ENCODE assay signal across 8 cellular contexts in the genomic region with DNA sequence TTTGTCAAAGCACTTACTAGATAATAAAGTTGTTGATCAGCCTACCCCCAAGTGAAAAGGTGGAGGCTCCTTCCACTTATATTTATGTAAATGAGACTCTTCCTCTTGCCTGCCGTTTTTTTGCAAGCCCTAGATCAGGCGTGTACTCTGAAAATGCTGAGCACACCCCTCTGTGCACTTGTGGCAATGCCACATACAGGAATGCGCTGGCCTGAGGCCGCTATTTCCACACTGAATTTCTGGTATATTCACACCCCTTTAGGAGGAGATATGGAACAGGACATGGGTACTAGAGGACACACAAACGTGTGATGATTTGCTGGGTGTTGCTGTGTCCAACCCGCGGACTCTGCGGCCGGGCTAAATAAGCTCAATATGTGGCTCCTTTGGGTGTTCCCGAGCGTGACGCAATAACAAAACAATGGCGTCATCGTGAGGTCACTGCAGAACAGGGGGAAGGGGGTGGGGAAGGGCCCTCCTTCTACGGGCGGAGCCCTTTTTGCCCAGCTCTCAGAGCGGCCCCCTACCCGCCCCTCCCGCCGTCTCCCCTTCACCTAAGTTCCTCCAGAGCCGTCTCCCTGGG. TPM values are rescaled to one million over a fixed set of nuclear protein-coding genes. Genes with fewer than 3 reads are reported as not detected.
DNase-seq lines count a peak whose midpoint lies in the region; ATAC-seq and TF ChIP-seq lines count a peak whose summit lies in the region.

No MANE protein-coding gene starts in this region.

- H3K4me2 ChIP-seq in mammary epithelial cell (ENCODE audit: insufficient read depth, low read depth, low read length) = peak overlapping the region; percentile 72

- H3K27ac ChIP-seq in CD8-positive, alpha-beta T cell (ENCODE audit: low read depth, low read length) = peak overlapping the region; percentile 84
- H3K27ac ChIP-seq in mammary epithelial cell (ENCODE audit: insufficient read depth, low read depth, low read length) = peak overlapping the region; percentile 89

- in situ Hi-C loops in mammary epithelial cell (cut with MboI; ENCODE audit: low sequenced_read_pairs in 2 of 2) = no loop called here

- H2AFZ ChIP-seq in mammary epithelial cell (ENCODE audit: low read depth, low read length) = peak overlapping the region; percentile 69

- CTCF ChIA-PET in CD8-positive, alpha-beta T cell (lab: Charles Lee) = interaction anchor here (0.6 to 2.2 kb wide), 7 partner anchors 12 to 161 kb away, joined by 3 to 10 read pairs (median 4); a partner anchor contains a TSS
- CTCF ChIA-PET in mammary epithelial cell (lab: Charles Lee; ENCODE audit: low non-redundant PET) = no interaction called here

- H3K9me3 Mint-ChIP-seq in CD8-positive, alpha-beta T cell = no peaks in the 10 kb centered on the region

- no peaks in the 10 kb centered on the region for H4K20me1 ChIP-seq in mammary epithelial cell (ENCODE audit: insufficient read depth, low read length)

- dilution Hi-C loops in mammary epithelial cell (cut with HindIII; ENCODE audit: low sequenced_read_pairs) = no loop called here

- peak overlapping the region; percentile 93 for H3K27ac Mint-ChIP-seq in CD8-positive, alpha-beta T cell

- peaks cover 46% of the 10 kb centered on the region for H3K4me1 ChIP-seq in CD8-positive, alpha-beta T cell (ENCODE audit: insufficient read depth, low read length)
- peaks cover 9% of the 10 kb centered on the region for H3K4me1 ChIP-seq in mammary epithelial cell (ENCODE audit: insufficient read depth, low read length)

- H3K4me3 ChIP-seq in CD8-positive, alpha-beta T cell (ENCODE audit: low read depth, low read length) = peak overlapping the region; percentile 62
- peak overlapping the region; percentile 57 to 76 (median 60) for H3K4me3 ChIP-seq in mammary epithelial cell (replicated peaks in 1 of 3; ENCODE audit: insufficient read depth in 1 of 3, low read depth in 2 of 3, low read length in 3 of 3)

- TSS peak; percentile 65 for BruUV-seq in mammary epithelial cell (replicated peaks; lab: Mats Ljungman, UMichigan)

- peak; percentile 45 for ATAC-seq in CD8-positive, alpha-beta T cell
- peak; percentile 35 for ATAC-seq in GM19351 (IDR thresholded peaks at IDR 0.05; ENCODE audit: unreplicated experiment)
- ATAC-seq in HG03378 (IDR thresholded peaks at IDR 0.05; ENCODE audit: unreplicated experiment) = peak; percentile 20
- ATAC-seq in left lobe of liver = peak; percentile 56

- H3K4me1 Mint-ChIP-seq in CD8-positive, alpha-beta T cell (ENCODE audit: low read depth) = peaks cover 59% of the 10 kb centered on the region

- H3K9me3 ChIP-seq in CD8-positive, alpha-beta T cell (ENCODE audit: low read length) = no peaks in the 10 kb centered on the region
- no peaks in the 10 kb centered on the region for H3K9me3 ChIP-seq in mammary epithelial cell (replicated peaks; ENCODE audit: insufficient read depth, low read length)

- peaks cover 54% of the 10 kb centered on the region for H3K36me3 Mint-ChIP-seq in CD8-positive, alpha-beta T cell

- H3K27me3 ChIP-seq in CD8-positive, alpha-beta T cell (ENCODE audit: insufficient read depth, low read length) = no peaks in the 10 kb centered on the region
- H3K27me3 ChIP-seq in mammary epithelial cell (ENCODE audit: insufficient read depth, low read length) = peaks cover 3% of the 10 kb centered on the region

- peaks cover 8% of the 10 kb centered on the region for H3K79me2 ChIP-seq in mammary epithelial cell (ENCODE audit: insufficient read depth, low read length)

- intact Hi-C loops in CD8-positive, alpha-beta T cell (cut with DNase I, micrococcal nuclease) = loop anchor here (1.0 to 5.0 kb wide), 7 partner anchors 8 to 1617 kb away; a partner anchor contains a TSS
- intact Hi-C loops in mammary epithelial cell (cut with micrococcal nuclease) = no loop called here

- 5% methylated on average over 12 of the region's 21 CpGs for whole genome bisulfite sequencing in mammary epithelial cell (ENCODE audit: low coverage, missing lambda C conversion rate)

- H3K4me3 Mint-ChIP-seq in CD8-positive, alpha-beta T cell = peak overlapping the region; percentile 91

- H3K27me3 Mint-ChIP-seq in CD8-positive, alpha-beta T cell (ENCODE audit: low read depth) = no peaks in the 10 kb centered on the region

- TF ChIP-seq CTCF in CD8-positive, alpha-beta T cell (IDR thresholded peaks at IDR 0.05) = no peak
- TF ChIP-seq CTCF in mammary epithelial cell (conservative IDR thresholded peaks at IDR 0.05 in 1 of 2, IDR thresholded peaks at IDR 0.05 in 1 of 2; ENCODE audit: extremely low read depth in 1 of 2, insufficient read depth in 1 of 2, low read depth in 1 of 2, low read length in 2 of 2) = no peak

- H3K36me3 ChIP-seq in CD8-positive, alpha-beta T cell (ENCODE audit: insufficient read depth, low read length) = peaks cover 7% of the 10 kb centered on the region
- peaks cover 5% of the 10 kb centered on the region for H3K36me3 ChIP-seq in mammary epithelial cell (ENCODE audit: insufficient read depth, low read length)

- POLR2A ChIA-PET in CD8-positive, alpha-beta T cell (lab: Charles Lee) = interaction anchor here (0.5 to 2.4 kb wide), 4 partner anchors 22 to 153 kb away, joined by 3 to 6 read pairs (median 4); a partner anchor contains a TSS

- peak in 6 of 7 experiments; percentile 40 to 83 (median 59) for DNase-seq in CD8-positive, alpha-beta T cell
- peak; percentile 53 for DNase-seq in T-helper 22 cell (ENCODE audit: low read depth)
- no peak for DNase-seq in mammary epithelial cell
- peak; percentile 68 for DNase-seq in left lobe of liver (ENCODE audit: low spot score)
- peak in 2 of 3 experiments; percentile 58 to 73 for DNase-seq in stimulated activated CD4-positive, alpha-beta T cell treated with anti-CD3 and anti-CD28 coated beads, TNF-alpha, amount 100 ng/mL, for 24 hours (ENCODE audit: low read depth in 3 of 3)
- DNase-seq in NCI-H187 (lab: John Stamatoyannopoulos, UW) = no peak

- H3K9ac ChIP-seq in mammary epithelial cell (ENCODE audit: insufficient read depth, low read length) = peak overlapping the region; percentile 80

RNA-seq across cellular contexts. Expression of a gene that starts 0.6 kb away (rescaled TPM):
- 1 to 10 TPM; 7.3 to 8.0 TPM for total RNA-seq in CD8-positive, alpha-beta T cell
- total RNA-seq in mammary epithelial cell (10 to 100 TPM; 23.6 to 58.3 TPM), left lobe of liver (18.2 TPM)
- polyA plus RNA-seq in mammary epithelial cell = 33.0 TPM
- polyA minus RNA-seq in mammary epithelial cell = 38.5 TPM

RNA-seq across cellular contexts. Expression of a gene that starts 5.7 kb away (rescaled TPM):
- total RNA-seq in CD8-positive, alpha-beta T cell = 10 to 100 TPM; 22.2 to 23.5 TPM
- total RNA-seq in mammary epithelial cell (under 1 TPM; 0.33 to 0.99 TPM), left lobe of liver (0.83 TPM)
- 0.28 TPM for polyA plus RNA-seq in mammary epithelial cell
- polyA minus RNA-seq in mammary epithelial cell = 0.57 TPM

RNA-seq across cellular contexts. Expression of a gene that starts 7.8 kb away (rescaled TPM):
- 10 to 100 TPM in 1 of 2 experiments, 1 to 10 TPM in 1; 8.5 to 10.0 TPM for total RNA-seq in CD8-positive, alpha-beta T cell
- 100 to 1,000 TPM; 103 to 163 TPM for total RNA-seq in mammary epithelial cell
- 258 TPM for polyA plus RNA-seq in mammary epithelial cell
- 128 TPM for polyA minus RNA-seq in mammary epithelial cell
- total RNA-seq in left lobe of liver = 30.8 TPM

RNA-seq across cellular contexts. Expression of a gene that starts 10.6 kb away (rescaled TPM):
- total RNA-seq in CD8-positive, alpha-beta T cell = 10 to 100 TPM; 23.1 to 25.1 TPM
- total RNA-seq in mammary epithelial cell = 10 to 100 TPM in 1 of 2 donors, 1 to 10 TPM in 1; 6.0 to 18.8 TPM
- polyA plus RNA-seq in mammary epithelial cell = 13.8 TPM
- polyA minus RNA-seq in mammary epithelial cell = 4.8 TPM
- 3.6 TPM for total RNA-seq in left lobe of liver

RNA-seq across cellular contexts. Expression of a gene that starts 22.6 kb away (rescaled TPM):
- total RNA-seq in CD8-positive, alpha-beta T cell = 1 to 10 TPM; 2.0 to 2.2 TPM
- total RNA-seq in mammary epithelial cell = 10 to 100 TPM in 1 of 2 donors, 1 to 10 TPM in 1; 6.2 to 42.1 TPM
- polyA plus RNA-seq in mammary epithelial cell = 27.4 TPM
- 16.0 TPM for polyA minus RNA-seq in mammary epithelial cell
- 0.45 TPM for total RNA-seq in left lobe of liver

Comparison
In these comparisons a context has a peak if more than half of its experiments do, and no peak if none do; other contexts are left out.
1. DNase-seq: peak in CD8-positive, alpha-beta T cell (6 of 7), T-helper 22 cell (single experiment), left lobe of liver (single experiment) and stimulated activated CD4-positive, alpha-beta T cell treated with anti-CD3 and anti-CD28 coated beads, TNF-alpha, amount 100 ng/mL, for 24 hours (2 of 3); none in mammary epithelial cell (single experiment) and NCI-H187 (0 of 2).
2. RNA of a gene that starts 5.7 kb away (total RNA-seq): 22.2 to 23.5 TPM in CD8-positive, alpha-beta T cell; 0.33 to 0.99 TPM in mammary epithelial cell and 0.83 TPM in left lobe of liver (single experiment); every median in the first group is over 10 times any median in the second.
3. Peak in every context shown above with its lines, with median percentiles within 50 percentile points of each other: ATAC-seq.